Comparison of ENCODE assay signal across 9 cellular contexts in the genomic region with DNA sequence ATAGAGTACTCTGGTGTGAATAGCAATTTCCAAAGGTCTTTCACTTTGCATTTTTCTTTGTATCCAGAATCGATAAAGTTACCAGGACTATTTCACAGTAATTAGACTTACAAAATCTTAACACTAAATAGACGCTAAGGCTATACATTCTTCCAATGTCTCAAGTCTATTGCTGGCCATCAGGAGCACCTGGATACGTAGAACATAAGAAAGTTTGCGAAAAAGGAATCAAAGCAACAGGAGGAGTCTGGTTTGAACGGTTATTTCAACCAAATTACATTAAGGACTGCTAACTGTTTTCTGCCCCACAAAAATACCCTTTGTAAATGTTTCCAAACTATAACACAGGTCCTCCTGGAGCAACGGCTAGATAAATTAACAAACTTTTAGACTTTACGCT. TPM values are rescaled to one million over a fixed set of nuclear protein-coding genes. Genes with fewer than 3 reads are reported as not detected.
DNase-seq lines count a peak whose midpoint lies in the region; ATAC-seq, FAIRE-seq and TF ChIP-seq lines count a peak whose summit lies in the region.
"Had no signal": no experiment of that assay in that cellular context is flagged by ENCODE, and none has a peak within 500 bp of the region (broad histone marks: within the 10 kb centered on the region; RNA-seq: fewer than 3 reads in every experiment).

No MANE protein-coding gene starts in this region.

- peaks cover 28% of the 10 kb centered on the region for H3K36me3 Mint-ChIP-seq in activated CD4-positive, alpha-beta T cell treated with anti-CD3 and anti-CD28 coated beads, Interleukin-2, amount 10 ng/mL, durations not matched to agents 7 days and 5 days (ENCODE audit: low read depth)
- H3K36me3 Mint-ChIP-seq in activated T-helper 17 cell treated with anti-CD3 and anti-CD28 coated beads, Interleukin-2, amount 50 U/mL, for 72 hours (ENCODE audit: low read depth): peaks cover 43% of the 10 kb centered on the region

- H3K27me3 ChIP-seq in keratinocyte (ENCODE audit: control insufficient read depth, extremely low read depth, insufficient read depth, low read length) (no peaks in the 10 kb centered on the region), testis (no peaks in the 10 kb centered on the region)

- TF ChIP-seq CTCF in keratinocyte (optimal IDR thresholded peaks at IDR 0.05 in 1 of 3, IDR thresholded peaks at IDR 0.05 in 1 of 3, conservative IDR thresholded peaks at IDR 0.05 in 1 of 3; ENCODE audit: extremely low read depth in 1 of 3, insufficient read depth in 2 of 3, low read length in 3 of 3) (no peak), testis (IDR thresholded peaks at IDR 0.05) (no peak)

- peak overlapping the region; percentile 56 to 85 (median 84) for H3K4me3 ChIP-seq in keratinocyte (ENCODE audit: control insufficient read depth in 2 of 3, extremely low read depth in 1 of 3, insufficient read depth in 2 of 3, low read depth in 1 of 3, low read length in 3 of 3)
- H3K4me3 ChIP-seq in testis: peak overlapping the region; percentile 92 to 97

- intact Hi-C loops in testis (cut with DNase I; ENCODE audit: low total_unique reads): loop anchor here (5.0 kb wide), 1 partner anchor 51 kb away; the partner anchor contains the start of gene NFE2L2

- CTCF ChIA-PET in activated CD4-positive, alpha-beta T cell treated with anti-CD3 and anti-CD28 coated beads, Interleukin-2, amount 10 ng/mL, durations not matched to agents 7 days and 5 days (lab: Charles Lee): interaction anchor here (0.8 to 1.7 kb wide), 8 partner anchors 8 to 104 kb away, joined by 3 to 9 read pairs (median 4); no protein-coding TSS in a partner anchor

- H3K4me2 ChIP-seq in keratinocyte (ENCODE audit: control insufficient read depth, extremely low read depth, insufficient read depth, low read depth, low read length): peak overlapping the region; percentile 98

- peaks cover 13% of the 10 kb centered on the region for H4K20me1 ChIP-seq in keratinocyte (ENCODE audit: control insufficient read depth, extremely low read depth, insufficient read depth, low read length)

- peaks cover 44% of the 10 kb centered on the region for H3K4me1 Mint-ChIP-seq in activated CD4-positive, alpha-beta T cell treated with anti-CD3 and anti-CD28 coated beads, Interleukin-2, amount 10 ng/mL, durations not matched to agents 7 days and 5 days
- H3K4me1 Mint-ChIP-seq in activated T-helper 17 cell treated with anti-CD3 and anti-CD28 coated beads, Interleukin-2, amount 50 U/mL, for 72 hours: peaks cover 9% of the 10 kb centered on the region

- H3K27me3 Mint-ChIP-seq in activated CD4-positive, alpha-beta T cell treated with anti-CD3 and anti-CD28 coated beads, Interleukin-2, amount 10 ng/mL, durations not matched to agents 7 days and 5 days: no peaks in the 10 kb centered on the region
- no peaks in the 10 kb centered on the region for H3K27me3 Mint-ChIP-seq in activated T-helper 17 cell treated with anti-CD3 and anti-CD28 coated beads, Interleukin-2, amount 50 U/mL, for 72 hours

- H3K9ac ChIP-seq in keratinocyte (ENCODE audit: control insufficient read depth, extremely low read depth, insufficient read depth, low read length): peak overlapping the region; percentile 100

- FAIRE-seq in keratinocyte (lab: Jason Lieb, UNC): no peak

- H3K79me2 ChIP-seq in keratinocyte (ENCODE audit: control insufficient read depth, insufficient read depth, low read length): peaks cover 48% of the 10 kb centered on the region

- dilution Hi-C loops in keratinocyte (cut with MboI; ENCODE audit: extremely low pct_ligation_motif_present, low sequenced_read_pairs): no loop called here

- no peak for ATAC-seq in activated T-helper 17 cell treated with anti-CD3 and anti-CD28 coated beads, Interleukin-2, amount 50 U/mL, for 72 hours (replicated peaks)
- ATAC-seq in GM18511 (IDR thresholded peaks at IDR 0.05; ENCODE audit: unreplicated experiment) (no peak), HG02938 (IDR thresholded peaks at IDR 0.05; ENCODE audit: unreplicated experiment) (no peak)

- peak overlapping the region; percentile 99 for H3K27ac ChIP-seq in keratinocyte (ENCODE audit: control insufficient read depth, insufficient read depth, low read length)
- H3K27ac ChIP-seq in testis: peak overlapping the region; percentile 100

- no peak for TF ChIP-seq POLR2A in testis (IDR thresholded peaks at IDR 0.05)

- H3K4me1 ChIP-seq in keratinocyte (ENCODE audit: control insufficient read depth, extremely low read depth, insufficient read depth, low read length): peaks cover 15% of the 10 kb centered on the region
- H3K4me1 ChIP-seq in testis: peaks cover 23% of the 10 kb centered on the region

- H3K9me3 ChIP-seq in keratinocyte (ENCODE audit: control insufficient read depth, low read depth, low read length): no peaks in the 10 kb centered on the region
- H3K9me3 ChIP-seq in testis: no peaks in the 10 kb centered on the region

- no peaks in the 10 kb centered on the region for H3K9me1 ChIP-seq in keratinocyte (ENCODE audit: control insufficient read depth, extremely low read depth, insufficient read depth, low read length)

- H3K4me3 Mint-ChIP-seq in activated CD4-positive, alpha-beta T cell treated with anti-CD3 and anti-CD28 coated beads, Interleukin-2, amount 10 ng/mL, durations not matched to agents 7 days and 5 days: peak overlapping the region; percentile 87
- H3K4me3 Mint-ChIP-seq in activated T-helper 17 cell treated with anti-CD3 and anti-CD28 coated beads, Interleukin-2, amount 50 U/mL, for 72 hours: peak overlapping the region; percentile 99

- peak overlapping the region; percentile 99 for H3K27ac Mint-ChIP-seq in activated CD4-positive, alpha-beta T cell treated with anti-CD3 and anti-CD28 coated beads, Interleukin-2, amount 10 ng/mL, durations not matched to agents 7 days and 5 days
- peak overlapping the region; percentile 99 for H3K27ac Mint-ChIP-seq in activated T-helper 17 cell treated with anti-CD3 and anti-CD28 coated beads, Interleukin-2, amount 50 U/mL, for 72 hours

- peaks cover 1 to 14% of the 10 kb centered on the region in 2 experiments for H3K36me3 ChIP-seq in keratinocyte (ENCODE audit: control insufficient read depth in 2 of 2, extremely low read depth in 1 of 2, insufficient read depth in 2 of 2, low read length in 2 of 2)
- H3K36me3 ChIP-seq in testis (ENCODE audit: low read depth, missing control alignments): no peaks in the 10 kb centered on the region

- no peaks in the 10 kb centered on the region for H3K9me3 Mint-ChIP-seq in activated CD4-positive, alpha-beta T cell treated with anti-CD3 and anti-CD28 coated beads, Interleukin-2, amount 10 ng/mL, durations not matched to agents 7 days and 5 days
- no peaks in the 10 kb centered on the region for H3K9me3 Mint-ChIP-seq in activated T-helper 17 cell treated with anti-CD3 and anti-CD28 coated beads, Interleukin-2, amount 50 U/mL, for 72 hours

- H2AFZ ChIP-seq in keratinocyte (ENCODE audit: control insufficient read depth, low read length): peak overlapping the region; percentile 71

- DNase-seq in activated CD4-positive, alpha-beta T cell treated with anti-CD3 and anti-CD28 coated beads, Interleukin-2, amount 10 ng/mL, durations not matched to agents 7 days and 5 days: no peak
- no peak for DNase-seq in activated CD4-positive, alpha-beta T cell treated with anti-CD3 and anti-CD28 coated beads for 4 hours
- no peak for DNase-seq in keratinocyte (ENCODE audit: low read depth, low spot score)
- no peak for DNase-seq in testis
- no peak for DNase-seq in mesenteric fat pad (ENCODE audit: low spot score)
- DNase-seq: head of caudate nucleus had no signal

- POLR2A ChIA-PET in activated CD4-positive, alpha-beta T cell treated with anti-CD3 and anti-CD28 coated beads, Interleukin-2, amount 10 ng/mL, durations not matched to agents 7 days and 5 days (lab: Charles Lee): interaction anchor here (1.5 kb wide), 1 partner anchor 54 kb away, joined by 11 read pairs; the partner anchor contains the start of gene NFE2L2

- 37 to 38% methylated on average over 7 of the region's 7 CpGs for WGBS in testis, 2 donors

RNA-seq across cellular contexts. Expression of gene HNRNPA3, which starts 1.4 kb away (rescaled TPM):
- total RNA-seq in activated CD4-positive, alpha-beta T cell treated with anti-CD3 and anti-CD28 coated beads, Interleukin-2, amount 10 ng/mL, durations not matched to agents 7 days and 5 days: 100 to 1,000 TPM; 312 to 318 TPM
- 100 to 1,000 TPM; 120 to 260 TPM for total RNA-seq in activated T-helper 17 cell treated with anti-CD3 and anti-CD28 coated beads, Interleukin-2, amount 50 U/mL, for 72 hours
- 53.1 to 178 TPM (median 74.6 TPM) in 3 replicates for polyA plus RNA-seq in keratinocyte
- 162 TPM for polyA plus RNA-seq in keratinocyte (2011; ENCODE audit: low read depth)
- 90.2 and 96.4 TPM in 2 replicates for polyA plus RNA-seq in keratinocyte (2011; cell fraction: cytosol; rRNA removed)
- polyA plus RNA-seq in keratinocyte (2011; cell fraction: nucleus; rRNA removed): 71.8 and 126 TPM in 2 replicates
- 140 and 399 TPM in 2 replicates for polyA plus RNA-seq in keratinocyte (2012; ENCODE audit: low replicate concordance)
- 9.2 to 36.1 TPM (median 10.7 TPM) in 3 replicates for polyA minus RNA-seq in keratinocyte
- polyA minus RNA-seq in keratinocyte (2011; cell fraction: cytosol; rRNA and poly(A)+ RNA removed): 23.8 TPM
- 17.0 and 32.5 TPM in 2 replicates for polyA minus RNA-seq in keratinocyte (2011; cell fraction: nucleus; rRNA and poly(A)+ RNA removed)
- 100 to 1,000 TPM in 1 of 2 donors, 10 to 100 TPM in 1; 81.3 to 103 TPM for total RNA-seq in testis
- 284 TPM for polyA plus RNA-seq in testis (ENCODE audit: insufficient read depth, low read depth, low replicate concordance)
- 148 TPM for total RNA-seq in mesenteric fat pad

RNA-seq across cellular contexts. Expression of gene NFE2L2, which starts 53.4 kb away (rescaled TPM):
- total RNA-seq in activated CD4-positive, alpha-beta T cell treated with anti-CD3 and anti-CD28 coated beads, Interleukin-2, amount 10 ng/mL, durations not matched to agents 7 days and 5 days: 10 to 100 TPM; 65.6 to 82.0 TPM
- total RNA-seq in activated T-helper 17 cell treated with anti-CD3 and anti-CD28 coated beads, Interleukin-2, amount 50 U/mL, for 72 hours: 10 to 100 TPM; 39.3 to 49.4 TPM
- polyA plus RNA-seq in keratinocyte: 148 to 209 TPM (median 177 TPM) in 3 replicates
- polyA plus RNA-seq in keratinocyte (2011; ENCODE audit: low read depth): 270 TPM
- polyA plus RNA-seq in keratinocyte (2011; cell fraction: cytosol; rRNA removed): 125 and 255 TPM in 2 replicates
- polyA plus RNA-seq in keratinocyte (2011; cell fraction: nucleus; rRNA removed): 188 and 209 TPM in 2 replicates
- polyA plus RNA-seq in keratinocyte (2012; ENCODE audit: low replicate concordance): 73.8 and 149 TPM in 2 replicates
- polyA minus RNA-seq in keratinocyte: 111 to 217 TPM (median 195 TPM) in 3 replicates
- 156 TPM for polyA minus RNA-seq in keratinocyte (2011; cell fraction: cytosol; rRNA and poly(A)+ RNA removed)
- 72.8 and 148 TPM in 2 replicates for polyA minus RNA-seq in keratinocyte (2011; cell fraction: nucleus; rRNA and poly(A)+ RNA removed)
- total RNA-seq in testis: 100 to 1,000 TPM; 126 to 132 TPM
- 72.7 TPM for polyA plus RNA-seq in testis (ENCODE audit: insufficient read depth, low read depth, low replicate concordance)
- total RNA-seq in mesenteric fat pad: 94.0 TPM
